10 cellular contexts compared by ENCODE assay signal in genomic region chr18:9918016-9918680, GRCh38. TPM values are rescaled to one million over a fixed set of nuclear protein-coding genes. Genes with fewer than 3 reads are reported as not detected.
DNase-seq lines count a peak whose midpoint lies in the region; ATAC-seq and TF ChIP-seq lines count a peak whose summit lies in the region.
"Had no signal": no experiment of that assay in that cellular context is flagged by ENCODE, and none has a peak within 500 bp of the region (broad histone marks: within the 10 kb centered on the region; RNA-seq: fewer than 3 reads in every experiment).

No MANE protein-coding gene starts in this region.

- peak overlapping the region; percentile 96 for H3K4me3 ChIP-seq in left ventricle myocardium inferior
- H3K4me3 ChIP-seq in ascending aorta = peak overlapping the region; percentile 39 to 97
- H3K4me3 ChIP-seq in iPS-20b (ENCODE audit: low read length) = peak overlapping the region; percentile 18; the same call in 1 of the 2 replicates
- H3K4me3 ChIP-seq in tibial nerve = peak overlapping the region in 1 of 4 donors; percentile 2

- TF ChIP-seq POLR2A in tibial nerve (IDR thresholded peaks at IDR 0.05) (no peak), GM18505 (IDR thresholded peaks at IDR 0.05; ENCODE audit: borderline replicate concordance, extremely low read depth, insufficient read depth, insufficient read length) (no peak)

- H3K27ac ChIP-seq in left ventricle myocardium inferior (replicated peaks) = peak overlapping the region; percentile 45
- peak overlapping the region in 1 of 2 donors; percentile 99 for H3K27ac ChIP-seq in ascending aorta
- H3K27ac ChIP-seq in iPS-20b (ENCODE audit: low read length) = no peak overlapping the region
- H3K27ac ChIP-seq in tibial nerve = peak overlapping the region in 3 of 4 donors; percentile 24 to 100 (median 100)

- H3K27me3 ChIP-seq in left ventricle myocardium inferior (ENCODE audit: low read depth) (no peaks in the 10 kb centered on the region), ascending aorta (no peaks in the 10 kb centered on the region), iPS-20b (ENCODE audit: insufficient read depth, low read length) (no peaks in the 10 kb centered on the region), tibial nerve (no peaks in the 10 kb centered on the region)

- DNase-seq in left ventricle myocardium inferior = no peak
- no peak for DNase-seq in Right ventricle myocardium superior
- DNase-seq in ascending aorta (ENCODE audit: low spot score in 2 of 2) = no peak
- no peak for DNase-seq in tibial nerve (ENCODE audit: low spot score in 2 of 2)
- no peak for DNase-seq in NCI-H510A (lab: John Stamatoyannopoulos, UW)
- DNase-seq in CD14-positive monocyte (ENCODE audit: low spot score) = no peak

- no peaks in the 10 kb centered on the region for H3K9me3 ChIP-seq in left ventricle myocardium inferior (replicated peaks)
- no peaks in the 10 kb centered on the region for H3K9me3 ChIP-seq in ascending aorta
- H3K9me3 ChIP-seq in iPS-20b (ENCODE audit: insufficient read depth, low read depth, low read length) = no peaks in the 10 kb centered on the region
- H3K9me3 ChIP-seq in tibial nerve = no peaks in the 10 kb centered on the region

- peaks cover 0 to 3% of the 10 kb centered on the region in 2 donors for H3K36me3 Mint-ChIP-seq in CD14-positive monocyte

- peaks cover 90% of the 10 kb centered on the region for H3K4me1 ChIP-seq in left ventricle myocardium inferior
- peaks cover 9 to 47% of the 10 kb centered on the region in 2 donors for H3K4me1 ChIP-seq in ascending aorta
- H3K4me1 ChIP-seq in iPS-20b (ENCODE audit: insufficient read depth, low read length) = peaks cover 27% of the 10 kb centered on the region
- H3K4me1 ChIP-seq in tibial nerve = peaks cover 0 to 78% (median 58%) of the 10 kb centered on the region in 4 donors

- H3K36me3 ChIP-seq in left ventricle myocardium inferior (no peaks in the 10 kb centered on the region), ascending aorta (no peaks in the 10 kb centered on the region), iPS-20b (ENCODE audit: insufficient read depth, low read depth, low read length) (no peaks in the 10 kb centered on the region), tibial nerve (no peaks in the 10 kb centered on the region)

- 16 to 17% methylated on average over 2 of the region's 2 CpGs for WGBS in tibial nerve, 2 donors

- no peaks in the 10 kb centered on the region for H3K27me3 Mint-ChIP-seq in CD14-positive monocyte (ENCODE audit: low read depth in 3 of 3)

- TF ChIP-seq EP300 in tibial nerve (IDR thresholded peaks at IDR 0.05) = peak in 1 of 2 donors; percentile 40

- 0 out of 2 replicates have a peak overlapping the region, but pooled peaks have one; percentile 45 for H3K9ac ChIP-seq in iPS-20b (ENCODE audit: low read depth, low read length)

- ATAC-seq in Right ventricle myocardium superior (ENCODE audit: poor library complexity) (no peak), GM18505 (IDR thresholded peaks at IDR 0.05; ENCODE audit: unreplicated experiment) (no peak)

- intact Hi-C loops in left ventricle myocardium inferior (cut with micrococcal nuclease) (no loop called here), Right ventricle myocardium superior (cut with DNase I) (loop anchor here (10.0 kb wide), 1 partner anchor 93 kb away; no protein-coding TSS in a partner anchor), ascending aorta (cut with DNase I) (loop anchor here (10.0 kb wide), 3 partner anchors 583 to 813 kb away; partner anchors contain the start of genes ANKRD12, NDUFV2 and TWSG1), CD14-positive monocyte (cut with micrococcal nuclease) (loop anchor here (10.0 kb wide), 1 partner anchor 213 kb away; the partner anchor contains the start of gene RAB31 (in 2 of the 2))

- no peak for TF ChIP-seq CTCF in left ventricle myocardium inferior (IDR thresholded peaks at IDR 0.05; ENCODE audit: borderline replicate concordance)
- no peak for TF ChIP-seq CTCF in ascending aorta (IDR thresholded peaks at IDR 0.05)
- no peak for TF ChIP-seq CTCF in tibial nerve (IDR thresholded peaks at IDR 0.05)
- no peak for TF ChIP-seq CTCF in CD14-positive monocyte (IDR thresholded peaks at IDR 0.05)

- peaks cover 22% of the 10 kb centered on the region for H3K4me1 Mint-ChIP-seq in CD14-positive monocyte

- H3K27ac Mint-ChIP-seq in CD14-positive monocyte = no peak overlapping the region
- H3K27ac Mint-ChIP-seq: activated T-helper 2 cell treated with anti-CD3 and anti-CD28 coated beads, Interferon-gamma antibody, Interleukin-2, Interleukin-4, amounts not matched to agents 10 μg/mL and 5 μg/mL and 100 μg/mL, durations not matched to agents 14 hours and 24 hours and 36 hours had no signal

- no peaks in the 10 kb centered on the region for H3K9me3 Mint-ChIP-seq in CD14-positive monocyte
- H3K9me3 Mint-ChIP-seq: activated T-helper 2 cell treated with anti-CD3 and anti-CD28 coated beads, Interferon-gamma antibody, Interleukin-2, Interleukin-4, amounts not matched to agents 10 μg/mL and 5 μg/mL and 100 μg/mL, durations not matched to agents 14 hours and 24 hours and 36 hours had no signal

- H3K4me3 Mint-ChIP-seq in CD14-positive monocyte = no peak overlapping the region

RNA-seq across cellular contexts. Expression of gene VAPA, which starts 4.3 kb away (rescaled TPM):
- total RNA-seq in left ventricle myocardium inferior (208 TPM), Right ventricle myocardium superior (189 TPM), ascending aorta (109 TPM), tibial nerve (100 to 1,000 TPM; 208 to 233 (median 221) TPM)
- 100 to 1,000 TPM; 334 to 393 TPM for polyA plus RNA-seq in CD14-positive monocyte

RNA-seq across cellular contexts. Expression of gene TXNDC2, which starts 32.4 kb away (rescaled TPM):
- total RNA-seq in left ventricle myocardium inferior (not detected), Right ventricle myocardium superior (not detected), ascending aorta (not detected), tibial nerve (under 1 TPM in 1 of 4 donors, not detected in 3; 0.20 TPM)
- under 1 TPM in 1 of 2 donors, not detected in 1; 0.10 TPM for polyA plus RNA-seq in CD14-positive monocyte
- total RNA-seq: mucosa of gallbladder had no signal
